11 cellular contexts compared by ENCODE assay signal in genomic region chr2:206488623-206489022, GRCh38.
"Had no signal": no experiment of that assay in that cellular context is flagged by ENCODE, and none has a peak within 500 bp of the region (broad histone marks: within the 10 kb centered on the region; RNA-seq: fewer than 3 reads in every experiment).

No MANE protein-coding gene starts in this region.

- ATAC-seq: lower lobe of right lung, upper lobe of right lung had no signal

- DNase-seq: activated T-cell treated with anti-CD3 and anti-CD28 coated beads, Interleukin-2, amount 50 U/mL, for 1 hour; endodermal cell; hippocampal formation; lower lobe of right lung; midbrain; right cardiac atrium; SHP77 treated with DMSO at 0.1 percent for 48 hours; small intestine; stimulated activated naive CD4-positive, alpha-beta T cell treated with Interleukin-2 at 50 U/mL for 16 hours; upper lobe of right lung had no signal

- H3K4me3 Mint-ChIP-seq: central memory CD8-positive, alpha-beta T cell; endodermal cell had no signal

- H3K4me1 Mint-ChIP-seq: central memory CD8-positive, alpha-beta T cell had no signal
